ENCODE assay signal across 1 cellular context in the genomic region with DNA sequence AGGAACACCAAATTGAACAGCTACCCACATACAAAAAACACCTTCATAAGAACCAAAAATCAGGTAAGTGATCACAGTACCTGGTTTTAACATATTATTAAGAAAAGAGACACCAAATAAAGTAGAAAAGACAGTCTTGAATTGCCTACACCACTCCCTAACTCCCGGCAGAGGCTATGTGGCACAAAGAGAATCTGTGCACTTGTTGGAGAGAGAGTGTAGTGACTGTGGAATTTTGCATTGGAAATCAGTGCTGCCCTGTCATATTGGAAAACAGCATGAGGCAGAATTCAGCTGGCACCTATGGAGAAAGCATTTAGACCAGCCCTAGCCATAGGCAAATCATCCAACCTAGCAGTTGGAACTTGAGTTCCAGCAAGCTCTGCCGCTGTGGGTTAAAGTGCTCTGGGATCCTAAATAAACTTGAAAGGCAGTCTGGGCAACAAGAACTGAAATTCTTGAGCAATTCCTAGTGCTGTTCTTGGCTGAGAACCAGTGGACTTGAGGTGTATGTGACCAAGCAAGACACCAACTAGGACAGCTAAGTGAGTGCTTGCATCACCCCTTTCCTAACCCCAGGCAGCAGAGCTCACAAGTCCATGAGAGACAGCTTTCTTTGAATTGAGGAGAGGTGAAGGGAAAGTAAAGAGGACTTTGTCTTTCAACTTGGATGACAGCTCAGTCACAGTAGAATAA.
TF ChIP-seq lines count a peak whose summit lies in the region.

No MANE protein-coding gene starts in this region.

TF ChIP-seq in IMR-90, 13 proteins besides CTCF, POLR2A, EP300 and RAD21:
- TF ChIP-seq FOS (IDR thresholded peaks at IDR 0.05; ENCODE audit: low read depth, low read length) (no peak), MAFK (IDR thresholded peaks at IDR 0.05; ENCODE audit: low read depth, low read length) (no peak), SMC3 (IDR thresholded peaks at IDR 0.05; ENCODE audit: low read depth, low read length) (no peak)
- TF ChIP-seq, protein P1, sequence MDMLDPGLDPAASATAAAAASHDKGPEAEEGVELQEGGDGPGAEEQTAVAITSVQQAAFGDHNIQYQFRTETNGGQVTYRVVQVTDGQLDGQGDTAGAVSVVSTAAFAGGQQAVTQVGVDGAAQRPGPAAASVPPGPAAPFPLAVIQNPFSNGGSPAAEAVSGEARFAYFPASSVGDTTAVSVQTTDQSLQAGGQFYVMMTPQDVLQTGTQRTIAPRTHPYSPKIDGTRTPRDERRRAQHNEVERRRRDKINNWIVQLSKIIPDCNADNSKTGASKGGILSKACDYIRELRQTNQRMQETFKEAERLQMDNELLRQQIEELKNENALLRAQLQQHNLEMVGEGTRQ (IDR thresholded peaks at IDR 0.05; ENCODE audit: low read depth, low read length): no peak
